In genomic region chr16:89822188-89823086, GRCh38 we compare ENCODE assay signal across 1 cellular context.
A peak's percentile ranks its signal among the peaks of the same experiment; 100 is the strongest.
TF ChIP-seq lines count a peak whose summit lies in the region.

No MANE protein-coding gene starts in this region.

TF ChIP-seq in HepG2, 621 proteins besides CTCF, POLR2A, EP300 and RAD21 (continues in another document):
- no peak for TF ChIP-seq MATR3 (CRISPR knock-in tag; IDR thresholded peaks at IDR 0.05)
- TF ChIP-seq ARID4A (CRISPR knock-in tag; IDR thresholded peaks at IDR 0.05; ENCODE audit: borderline replicate concordance), result peak; percentile 70
- TF ChIP-seq POGK (CRISPR knock-in tag; conservative IDR thresholded peaks at IDR 0.05), result peak; percentile 61; the same call in 1 of the 2 replicates
- TF ChIP-seq YEATS2 (CRISPR knock-in tag; IDR thresholded peaks at IDR 0.05; ENCODE audit: borderline replicate concordance), result peak; percentile 61; the same call in 1 of the 2 replicates
- peak; percentile 33; the same call in 1 of the 2 replicates for TF ChIP-seq ZNF839 (CRISPR knock-in tag; IDR thresholded peaks at IDR 0.05; ENCODE audit: borderline replicate concordance)
- peak; percentile 99 for TF ChIP-seq ZNF766 (CRISPR knock-in tag; IDR thresholded peaks at IDR 0.05; ENCODE audit: borderline replicate concordance)
- TF ChIP-seq ATF5 (CRISPR knock-in tag; IDR thresholded peaks at IDR 0.05; ENCODE audit: low read depth), result no peak
- TF ChIP-seq PAF1 (CRISPR knock-in tag; IDR thresholded peaks at IDR 0.05), result 0 out of 2 replicates have a peak, but pooled peaks have one; percentile 40
- no peak for TF ChIP-seq ZNF432 (CRISPR knock-in tag; IDR thresholded peaks at IDR 0.05; ENCODE audit: borderline replicate concordance)
- peak; percentile 72; the same call in 1 of the 2 replicates for TF ChIP-seq CBX5 (CRISPR knock-in tag; IDR thresholded peaks at IDR 0.05; ENCODE audit: borderline replicate concordance)
- TF ChIP-seq ZFP82 (CRISPR knock-in tag; IDR thresholded peaks at IDR 0.05; ENCODE audit: borderline replicate concordance), result 0 out of 2 replicates have a peak, but pooled peaks have one; percentile 42
- no peak; the same call in 1 of the 2 replicates for TF ChIP-seq GTF2F1 (IDR thresholded peaks at IDR 0.05; ENCODE audit: low read length)
- no peak; the same call in 1 of the 2 replicates for TF ChIP-seq ZNF33A (CRISPR knock-in tag; IDR thresholded peaks at IDR 0.05; ENCODE audit: borderline replicate concordance)
- TF ChIP-seq PHB2 (IDR thresholded peaks at IDR 0.05; ENCODE audit: partially characterized antibody), result no peak
- no peak for TF ChIP-seq ATRX (CRISPR knock-in tag; IDR thresholded peaks at IDR 0.05; ENCODE audit: borderline replicate concordance)
- no peak for TF ChIP-seq PRPF4 (IDR thresholded peaks at IDR 0.05; ENCODE audit: low read depth, low read length, poor library complexity, severe bottlenecking)
- TF ChIP-seq ZNF781 (CRISPR knock-in tag; IDR thresholded peaks at IDR 0.05; ENCODE audit: borderline replicate concordance, not compliant biosample characterization), result peak; percentile 53
- no peak; the same call in 1 of the 2 replicates for TF ChIP-seq PREB (CRISPR knock-in tag; IDR thresholded peaks at IDR 0.05)
- TF ChIP-seq CHD4 (IDR thresholded peaks at IDR 0.05; ENCODE audit: borderline replicate concordance, low read length), result 0 out of 2 replicates have a peak, but pooled peaks have one; percentile 35
- TF ChIP-seq FOXA3 (CRISPR knock-in tag; IDR thresholded peaks at IDR 0.05), result peak; percentile 89
- 0 out of 2 replicates have a peak, but pooled peaks have one; percentile 18 for TF ChIP-seq ZNF773 (CRISPR knock-in tag; IDR thresholded peaks at IDR 0.05; ENCODE audit: borderline replicate concordance)
- no peak for TF ChIP-seq GTF3A (CRISPR knock-in tag; conservative IDR thresholded peaks at IDR 0.05)
- no peak; the same call in 1 of the 2 replicates for TF ChIP-seq ZNF296 (CRISPR knock-in tag; conservative IDR thresholded peaks at IDR 0.05)
- TF ChIP-seq NFYB (CRISPR knock-in tag; IDR thresholded peaks at IDR 0.05), result peak; percentile 9; the same call in 1 of the 2 replicates
- peak; percentile 87 for TF ChIP-seq TEAD3 (CRISPR knock-in tag; optimal IDR thresholded peaks at IDR 0.05; ENCODE audit: borderline replicate concordance)
- peak; percentile 92; the same call in 1 of the 2 replicates for TF ChIP-seq ZNF512B (CRISPR knock-in tag; IDR thresholded peaks at IDR 0.05; ENCODE audit: borderline replicate concordance)
- TF ChIP-seq MED1 (CRISPR knock-in tag; IDR thresholded peaks at IDR 0.05), result peak; percentile 95
- peak; percentile 93 for TF ChIP-seq ELF3 (CRISPR knock-in tag; IDR thresholded peaks at IDR 0.05)
- no peak for TF ChIP-seq ZFP36 (IDR thresholded peaks at IDR 0.05; ENCODE audit: borderline replicate concordance, low read depth, low read length, partially characterized antibody)
- TF ChIP-seq REST (IDR thresholded peaks at IDR 0.05; ENCODE audit: borderline replicate concordance in 1 of 2, low read depth in 1 of 2, low read length in 2 of 2), result peak in 1 of 2 experiments; percentile 57; a peak in 1 of 4 replicates
- TF ChIP-seq DRAP1 (CRISPR knock-in tag; IDR thresholded peaks at IDR 0.05), result peak; percentile 93
- TF ChIP-seq ZNF276 (CRISPR knock-in tag; IDR thresholded peaks at IDR 0.05; ENCODE audit: low read depth), result no peak; the same call in 1 of the 2 replicates
- peak; percentile 77; the same call in 1 of the 2 replicates for TF ChIP-seq MEIS2 (CRISPR knock-in tag; IDR thresholded peaks at IDR 0.05)
- no peak for TF ChIP-seq IKZF1 (IDR thresholded peaks at IDR 0.05)
- TF ChIP-seq RNF219 (CRISPR knock-in tag; IDR thresholded peaks at IDR 0.05), result peak; percentile 91; the same call in 1 of the 2 replicates
- TF ChIP-seq SMAD3 (CRISPR knock-in tag; IDR thresholded peaks at IDR 0.05), result peak; percentile 95
- no peak for TF ChIP-seq PLRG1 (conservative IDR thresholded peaks at IDR 0.05)
